Comparison of ENCODE assay signal across 9 cellular contexts in the genomic region with DNA sequence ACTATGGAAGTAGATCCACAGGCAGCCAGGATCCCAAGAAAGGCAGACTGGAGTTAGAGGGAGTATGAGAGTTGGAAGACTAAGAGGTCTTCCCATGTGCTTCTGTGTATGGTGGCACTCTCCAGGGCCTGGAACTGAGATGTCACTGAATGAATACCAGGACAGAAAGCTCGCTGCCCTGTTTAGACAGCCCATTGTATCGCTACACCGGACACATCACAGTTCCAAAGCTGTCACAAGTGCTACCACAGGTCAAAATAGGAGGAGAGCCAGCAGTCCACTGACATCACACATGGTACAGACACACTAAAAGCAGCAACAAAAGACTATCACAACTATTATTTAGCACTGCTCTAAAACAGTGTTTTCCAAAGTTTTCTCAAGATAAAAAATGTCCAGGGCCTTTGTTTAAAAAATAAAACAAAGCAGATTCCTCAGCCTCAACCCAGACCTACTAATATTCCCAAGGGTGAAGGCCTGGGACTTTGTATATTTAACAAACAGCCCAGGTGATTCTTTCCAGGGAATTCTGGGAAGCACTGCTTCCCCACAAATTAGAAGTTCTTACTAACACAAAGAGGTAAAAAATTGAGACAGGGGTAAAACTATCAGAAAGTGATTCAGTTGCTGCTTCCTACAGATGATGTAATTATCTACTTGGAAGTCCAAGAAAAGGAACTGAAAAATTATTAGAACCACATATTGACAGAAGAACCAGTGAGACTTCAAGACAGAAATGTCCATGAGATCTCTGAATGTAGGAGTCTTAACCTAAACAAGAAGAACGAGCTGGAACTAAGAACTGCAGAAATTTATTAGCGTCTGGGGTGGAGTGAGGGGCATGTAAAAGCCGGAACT.
DNase-seq lines count a peak whose midpoint lies in the region; ATAC-seq, FAIRE-seq and TF ChIP-seq lines count a peak whose summit lies in the region.
"Had no signal": no experiment of that assay in that cellular context is flagged by ENCODE, and none has a peak within 500 bp of the region (broad histone marks: within the 10 kb centered on the region; RNA-seq: fewer than 3 reads in every experiment).

No MANE protein-coding gene starts in this region.

- H3K27me3 Mint-ChIP-seq in activated CD4-positive, alpha-beta T cell treated with anti-CD3 and anti-CD28 coated beads, Interleukin-2, amount 10 ng/mL, durations not matched to agents 7 days and 5 days, result no peaks in the 10 kb centered on the region
- H3K27me3 Mint-ChIP-seq in neural crest cell (ENCODE audit: low read depth), result no peaks in the 10 kb centered on the region

- 0 out of 2 replicates have a peak, but pooled peaks cover 5% of the 10 kb centered on the region for H3K36me3 ChIP-seq in OCI-LY7 (ENCODE audit: insufficient read depth, low read length)
- H3K36me3 ChIP-seq in PC-3 (ENCODE audit: low read depth, low read length), result no peaks in the 10 kb centered on the region
- H3K36me3 ChIP-seq: brain microvascular endothelial cell had no signal

- POLR2A ChIA-PET in activated CD4-positive, alpha-beta T cell treated with anti-CD3 and anti-CD28 coated beads, Interleukin-2, amount 10 ng/mL, durations not matched to agents 7 days and 5 days (lab: Charles Lee), result no interaction called here
- POLR2A ChIA-PET in OCI-LY7 (lab: Charles Lee), result interaction anchor here (0.5 to 1.4 kb wide), 3 partner anchors 9 to 284 kb away, joined by 3 to 8 read pairs (median 3); no protein-coding TSS in a partner anchor
- POLR2A ChIA-PET in PC-3 (lab: Charles Lee; ENCODE audit: unreplicated experiment), result interaction anchor here (0.7 kb wide), 1 partner anchor 321 kb away, joined by 4 read pairs; the partner anchor contains the start of gene ASXL2

- CTCF ChIA-PET in activated CD4-positive, alpha-beta T cell treated with anti-CD3 and anti-CD28 coated beads, Interleukin-2, amount 10 ng/mL, durations not matched to agents 7 days and 5 days (lab: Charles Lee), result interaction anchor here (0.6 to 2.7 kb wide), 6 partner anchors 9 to 181 kb away, joined by 3 to 10 read pairs (median 4); no protein-coding TSS in a partner anchor
- CTCF ChIA-PET in OCI-LY7 (lab: Charles Lee; ENCODE audit: unreplicated experiment), result interaction anchor here (0.5 kb wide), 1 partner anchor 144 kb away, joined by 4 read pairs; no protein-coding TSS in a partner anchor
- CTCF ChIA-PET in PC-3 (lab: Charles Lee), result no interaction called here

- intact Hi-C loops in OCI-LY7 (cut with micrococcal nuclease; ENCODE audit: unreplicated experiment), result no loop called here
- intact Hi-C loops in PC-3 (cut with micrococcal nuclease), result no loop called here

- H3K27ac ChIP-seq in OCI-LY7 (ENCODE audit: low read depth, low read length, poor library complexity, severe bottlenecking) (peak overlapping the region; percentile 28), PC-3 (ENCODE audit: low read length) (no peak overlapping the region)
- H3K27ac ChIP-seq: brain microvascular endothelial cell had no signal

- H3K79me2 ChIP-seq in OCI-LY7 (ENCODE audit: insufficient read depth, low read depth, low read length) (no peaks in the 10 kb centered on the region), PC-3 (ENCODE audit: low read length) (no peaks in the 10 kb centered on the region)

- no peaks in the 10 kb centered on the region for H3K9me2 ChIP-seq in OCI-LY7 (ENCODE audit: insufficient read depth, low read length)
- no peaks in the 10 kb centered on the region for H3K9me2 ChIP-seq in PC-3 (replicated peaks; ENCODE audit: low read length)

- no peak for TF ChIP-seq CTCF in OCI-LY7 (conservative IDR thresholded peaks at IDR 0.05; ENCODE audit: low read length)
- TF ChIP-seq CTCF in neural crest cell (conservative IDR thresholded peaks at IDR 0.05), result no peak
- no peak for TF ChIP-seq CTCF in PC-3 (conservative IDR thresholded peaks at IDR 0.05; ENCODE audit: low read depth, low read length)

- H3K4me2 ChIP-seq in OCI-LY7 (ENCODE audit: low read length) (peak overlapping the region; percentile 67), PC-3 (ENCODE audit: low read length) (no peak overlapping the region)

- no peak overlapping the region for H3K4me3 Mint-ChIP-seq in activated CD4-positive, alpha-beta T cell treated with anti-CD3 and anti-CD28 coated beads, Interleukin-2, amount 10 ng/mL, durations not matched to agents 7 days and 5 days
- no peak overlapping the region for H3K4me3 Mint-ChIP-seq in neural crest cell

- BruUV-seq in OCI-LY7 (replicated peaks; lab: Mats Ljungman, UMichigan) (no TSS peak), PC-3 (replicated peaks; lab: Mats Ljungman, UMichigan) (no TSS peak)

- H2AFZ ChIP-seq in OCI-LY7 (ENCODE audit: low read length) (peak overlapping the region; percentile 56), PC-3 (ENCODE audit: low read length) (no peak overlapping the region)

- FAIRE-seq in frontal cortex (lab: Jason Lieb, UNC), result no peak

- H3K4me1 ChIP-seq in OCI-LY7 (ENCODE audit: insufficient read depth, low read length, poor library complexity, severe bottlenecking) (peaks cover 44% of the 10 kb centered on the region), PC-3 (ENCODE audit: insufficient read depth, low read length) (peaks cover 12% of the 10 kb centered on the region)

- peaks cover 3% of the 10 kb centered on the region for H3K36me3 Mint-ChIP-seq in activated CD4-positive, alpha-beta T cell treated with anti-CD3 and anti-CD28 coated beads, Interleukin-2, amount 10 ng/mL, durations not matched to agents 7 days and 5 days (ENCODE audit: low read depth)
- peaks cover 6% of the 10 kb centered on the region for H3K36me3 Mint-ChIP-seq in neural crest cell (ENCODE audit: low read depth)

- ATAC-seq in HG02798 (IDR thresholded peaks at IDR 0.05; ENCODE audit: poor library complexity, unreplicated experiment) (peak; percentile 51), PC-3 (no peak)

- H3K9me3 Mint-ChIP-seq in activated CD4-positive, alpha-beta T cell treated with anti-CD3 and anti-CD28 coated beads, Interleukin-2, amount 10 ng/mL, durations not matched to agents 7 days and 5 days, result peaks cover 7% of the 10 kb centered on the region
- peaks cover 7% of the 10 kb centered on the region for H3K9me3 Mint-ChIP-seq in neural crest cell

- H4K20me1 ChIP-seq in OCI-LY7 (ENCODE audit: insufficient read depth, low read length) (no peaks in the 10 kb centered on the region), PC-3 (ENCODE audit: low read length) (no peaks in the 10 kb centered on the region)

- peaks cover 4% of the 10 kb centered on the region; the same call in 1 of the 2 replicates for H3K9me3 ChIP-seq in OCI-LY7 (ENCODE audit: low read length)
- no peaks in the 10 kb centered on the region for H3K9me3 ChIP-seq in PC-3 (ENCODE audit: low read length)

- peak overlapping the region; percentile 77 for H3K27ac Mint-ChIP-seq in activated CD4-positive, alpha-beta T cell treated with anti-CD3 and anti-CD28 coated beads, Interleukin-2, amount 10 ng/mL, durations not matched to agents 7 days and 5 days
- peak overlapping the region; percentile 73 for H3K27ac Mint-ChIP-seq in neural crest cell (ENCODE audit: unreplicated experiment)

- H3K4me3 ChIP-seq in OCI-LY7 (ENCODE audit: low read depth, low read length, poor library complexity, severe bottlenecking) (peak overlapping the region; percentile 19), PC-3 (ENCODE audit: low read length) (no peak overlapping the region)

- H3K4me1 Mint-ChIP-seq in activated CD4-positive, alpha-beta T cell treated with anti-CD3 and anti-CD28 coated beads, Interleukin-2, amount 10 ng/mL, durations not matched to agents 7 days and 5 days, result peaks cover 40% of the 10 kb centered on the region
- H3K4me1 Mint-ChIP-seq in neural crest cell, result peaks cover 35% of the 10 kb centered on the region

- no peaks in the 10 kb centered on the region for H3F3A ChIP-seq in PC-3 (ENCODE audit: low read length, unreplicated experiment)

- H3K9ac ChIP-seq in PC-3 (ENCODE audit: low read length), result no peak overlapping the region

- no peaks in the 10 kb centered on the region for H3K27me3 ChIP-seq in PC-3 (ENCODE audit: low read length)
- H3K27me3 ChIP-seq: brain microvascular endothelial cell had no signal

- DNase-seq in activated CD4-positive, alpha-beta T cell treated with anti-CD3 and anti-CD28 coated beads, Interleukin-2, amount 10 ng/mL, durations not matched to agents 7 days and 5 days, result no peak
- DNase-seq in activated CD4-positive, alpha-beta T cell treated with anti-CD3 and anti-CD28 coated beads, Interleukin-2, amount 50 U/mL, for 48 hours, result no peak
- DNase-seq in OCI-LY7 (ENCODE audit: low spot score) (peak; percentile 27), neural crest cell (ENCODE audit: low read depth, low spot score) (no peak), frontal cortex (ENCODE audit: low spot score in 2 of 2) (no peak), NCI-H748 (lab: John Stamatoyannopoulos, UW; ENCODE audit: unreplicated experiment) (no peak), PC-3 (no peak)
